ENCODE assay signal across 11 cellular contexts in the genomic region with DNA sequence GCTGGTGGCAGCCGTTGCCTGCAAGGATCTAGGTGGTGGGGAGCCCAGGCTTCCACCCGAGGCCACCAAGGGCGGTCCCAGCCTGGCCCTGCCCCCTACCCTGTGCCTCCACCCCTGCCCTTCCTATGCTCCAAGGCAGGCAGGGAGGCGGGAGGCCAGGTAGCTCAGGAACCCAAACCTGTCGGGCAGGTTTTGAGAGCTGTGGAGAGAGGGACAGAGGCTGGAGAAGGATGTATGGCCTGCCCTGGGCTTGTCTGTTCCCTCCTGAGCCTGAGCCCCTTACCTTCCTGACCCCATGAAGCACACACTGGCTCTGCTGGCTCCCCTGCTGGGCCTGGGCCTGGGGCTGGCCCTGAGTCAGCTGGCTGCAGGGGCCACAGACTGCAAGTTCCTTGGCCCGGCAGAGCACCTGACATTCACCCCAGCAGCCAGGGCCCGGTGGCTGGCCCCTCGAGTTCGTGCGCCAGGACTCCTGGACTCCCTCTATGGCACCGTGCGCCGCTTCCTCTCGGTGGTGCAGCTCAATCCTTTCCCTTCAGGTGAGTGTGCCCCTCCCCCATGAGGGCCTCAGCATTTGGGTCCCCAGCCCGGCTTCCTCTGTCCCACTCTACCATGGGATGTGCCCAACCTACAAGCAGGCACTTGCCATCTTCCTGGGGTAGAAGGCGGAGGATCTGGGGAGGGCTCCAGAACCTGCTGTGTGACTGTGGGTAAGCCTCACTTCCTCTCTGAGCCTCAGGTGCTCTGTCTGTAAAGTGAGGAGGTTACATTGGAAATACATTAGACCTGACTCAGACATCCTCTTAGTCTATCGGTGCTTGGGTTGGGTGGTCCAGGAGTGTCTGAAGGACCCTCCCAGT. TPM values are rescaled to one million over a fixed set of nuclear protein-coding genes. Genes with fewer than 3 reads are reported as not detected.
DNase-seq lines count a peak whose midpoint lies in the region; TF ChIP-seq lines count a peak whose summit lies in the region.
"Had no signal": no experiment of that assay in that cellular context is flagged by ENCODE, and none has a peak within 500 bp of the region (broad histone marks: within the 10 kb centered on the region; RNA-seq: fewer than 3 reads in every experiment).

A gene with protein sequence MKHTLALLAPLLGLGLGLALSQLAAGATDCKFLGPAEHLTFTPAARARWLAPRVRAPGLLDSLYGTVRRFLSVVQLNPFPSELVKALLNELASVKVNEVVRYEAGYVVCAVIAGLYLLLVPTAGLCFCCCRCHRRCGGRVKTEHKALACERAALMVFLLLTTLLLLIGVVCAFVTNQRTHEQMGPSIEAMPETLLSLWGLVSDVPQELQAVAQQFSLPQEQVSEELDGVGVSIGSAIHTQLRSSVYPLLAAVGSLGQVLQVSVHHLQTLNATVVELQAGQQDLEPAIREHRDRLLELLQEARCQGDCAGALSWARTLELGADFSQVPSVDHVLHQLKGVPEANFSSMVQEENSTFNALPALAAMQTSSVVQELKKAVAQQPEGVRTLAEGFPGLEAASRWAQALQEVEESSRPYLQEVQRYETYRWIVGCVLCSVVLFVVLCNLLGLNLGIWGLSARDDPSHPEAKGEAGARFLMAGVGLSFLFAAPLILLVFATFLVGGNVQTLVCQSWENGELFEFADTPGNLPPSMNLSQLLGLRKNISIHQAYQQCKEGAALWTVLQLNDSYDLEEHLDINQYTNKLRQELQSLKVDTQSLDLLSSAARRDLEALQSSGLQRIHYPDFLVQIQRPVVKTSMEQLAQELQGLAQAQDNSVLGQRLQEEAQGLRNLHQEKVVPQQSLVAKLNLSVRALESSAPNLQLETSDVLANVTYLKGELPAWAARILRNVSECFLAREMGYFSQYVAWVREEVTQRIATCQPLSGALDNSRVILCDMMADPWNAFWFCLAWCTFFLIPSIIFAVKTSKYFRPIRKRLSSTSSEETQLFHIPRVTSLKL (plus strand): TSS at position 159 of the 860 bp plus-strand sequence. CDS start 137 bp downstream, at position 296.

- CTCF ChIA-PET in activated naive CD4-positive, alpha-beta T cell treated with anti-CD3 and anti-CD28 coated beads, Interleukin-2, amount 10 ng/mL, durations not matched to agents 7 days and 5 days (lab: Charles Lee), result no interaction called here

- intact Hi-C loops in activated CD4-positive, alpha-beta T cell treated with anti-CD3 and anti-CD28 coated beads, Interleukin-2, amount 10 ng/mL, durations not matched to agents 24 days and 14 days (cut with micrococcal nuclease), result no loop called here

- no peaks in the 10 kb centered on the region for H3K9me3 ChIP-seq in neural progenitor cell (ENCODE audit: low read depth)

- H3K4me3 Mint-ChIP-seq in activated naive CD4-positive, alpha-beta T cell treated with anti-CD3 and anti-CD28 coated beads, Interleukin-2, amount 10 ng/mL, durations not matched to agents 7 days and 5 days, result no peak within 1 kb of the TSS
- H3K4me3 Mint-ChIP-seq in chondrocyte (ENCODE audit: unreplicated experiment) (no peak within 1 kb of the TSS), neural progenitor cell (no peak within 1 kb of the TSS)
- no peak within 1 kb of the TSS for H3K4me3 Mint-ChIP-seq in activated CD4-positive, alpha-beta T cell treated with anti-CD3 and anti-CD28 coated beads, Interleukin-2, amount 10 ng/mL, durations not matched to agents 24 days and 14 days
- H3K4me3 Mint-ChIP-seq: activated naive CD8-positive, alpha-beta T cell treated with anti-CD3 and anti-CD28 coated beads for 36 hours; stimulated activated naive CD8-positive, alpha-beta T cell treated with anti-CD3 and anti-CD28 coated beads, Interleukin-15, amount 100 ng/mL, for 72 hours had no signal

- H3K9me3 Mint-ChIP-seq in activated naive CD4-positive, alpha-beta T cell treated with anti-CD3 and anti-CD28 coated beads, Interleukin-2, amount 10 ng/mL, durations not matched to agents 7 days and 5 days, result peaks cover 3% of the 10 kb centered on the region
- H3K9me3 Mint-ChIP-seq in chondrocyte (ENCODE audit: low read depth) (no peaks in the 10 kb centered on the region), neural progenitor cell (no peaks in the 10 kb centered on the region)
- H3K9me3 Mint-ChIP-seq in activated CD4-positive, alpha-beta T cell treated with anti-CD3 and anti-CD28 coated beads, Interleukin-2, amount 10 ng/mL, durations not matched to agents 24 days and 14 days, result no peaks in the 10 kb centered on the region
- H3K9me3 Mint-ChIP-seq: activated naive CD8-positive, alpha-beta T cell treated with anti-CD3 and anti-CD28 coated beads for 36 hours; stimulated activated naive CD8-positive, alpha-beta T cell treated with anti-CD3 and anti-CD28 coated beads, Interleukin-15, amount 100 ng/mL, for 72 hours had no signal

- no peak within 1 kb of the TSS for H3K4me3 ChIP-seq in neural progenitor cell

- no peaks in the 10 kb centered on the region for H3K79me2 ChIP-seq in neural progenitor cell (ENCODE audit: low read depth)

- no peaks in the 10 kb centered on the region for H3K36me3 ChIP-seq in neural progenitor cell

- no peaks in the 10 kb centered on the region for H3F3A ChIP-seq in neural progenitor cell (ENCODE audit: low read depth)

- no peaks in the 10 kb centered on the region for H3K27me3 Mint-ChIP-seq in activated naive CD4-positive, alpha-beta T cell treated with anti-CD3 and anti-CD28 coated beads, Interleukin-2, amount 10 ng/mL, durations not matched to agents 7 days and 5 days
- no peaks in the 10 kb centered on the region for H3K27me3 Mint-ChIP-seq in chondrocyte (ENCODE audit: low read depth)
- peaks cover 7% of the 10 kb centered on the region for H3K27me3 Mint-ChIP-seq in neural progenitor cell (ENCODE audit: insufficient read depth, low read depth)
- no peaks in the 10 kb centered on the region for H3K27me3 Mint-ChIP-seq in activated CD4-positive, alpha-beta T cell treated with anti-CD3 and anti-CD28 coated beads, Interleukin-2, amount 10 ng/mL, durations not matched to agents 24 days and 14 days
- H3K27me3 Mint-ChIP-seq: activated naive CD8-positive, alpha-beta T cell treated with anti-CD3 and anti-CD28 coated beads for 36 hours; stimulated activated naive CD8-positive, alpha-beta T cell treated with anti-CD3 and anti-CD28 coated beads, Interleukin-15, amount 100 ng/mL, for 72 hours had no signal

- H4K20me1 ChIP-seq in neural progenitor cell (ENCODE audit: low read depth), result no peaks in the 10 kb centered on the region

- H3K36me3 Mint-ChIP-seq in activated naive CD4-positive, alpha-beta T cell treated with anti-CD3 and anti-CD28 coated beads, Interleukin-2, amount 10 ng/mL, durations not matched to agents 7 days and 5 days, result no peaks in the 10 kb centered on the region
- H3K36me3 Mint-ChIP-seq in chondrocyte (ENCODE audit: low read depth) (no peaks in the 10 kb centered on the region), neural progenitor cell (no peaks in the 10 kb centered on the region)
- H3K36me3 Mint-ChIP-seq in activated CD4-positive, alpha-beta T cell treated with anti-CD3 and anti-CD28 coated beads, Interleukin-2, amount 10 ng/mL, durations not matched to agents 24 days and 14 days (ENCODE audit: low read depth), result no peaks in the 10 kb centered on the region
- H3K36me3 Mint-ChIP-seq: activated naive CD8-positive, alpha-beta T cell treated with anti-CD3 and anti-CD28 coated beads for 36 hours had no signal

- no peaks in the 10 kb centered on the region for H3K27me3 ChIP-seq in neural progenitor cell

- no peak within 1 kb of the TSS for H3K9ac ChIP-seq in neural progenitor cell

- no peak within 1 kb of the TSS for H3K27ac ChIP-seq in neural progenitor cell

- no peak within 1 kb of the TSS for H2AFZ ChIP-seq in neural progenitor cell (replicated peaks)

- no peak within 1 kb of the TSS for H3K4me2 ChIP-seq in neural progenitor cell

- no peaks in the 10 kb centered on the region for H3K4me1 ChIP-seq in neural progenitor cell

- TF ChIP-seq CTCF in chondrocyte (IDR thresholded peaks at IDR 0.05) (no peak), neural progenitor cell (IDR thresholded peaks at IDR 0.05) (no peak)

- H3K4me1 Mint-ChIP-seq in activated naive CD4-positive, alpha-beta T cell treated with anti-CD3 and anti-CD28 coated beads, Interleukin-2, amount 10 ng/mL, durations not matched to agents 7 days and 5 days, result no peaks in the 10 kb centered on the region
- no peaks in the 10 kb centered on the region for H3K4me1 Mint-ChIP-seq in chondrocyte (ENCODE audit: low read depth)
- no peaks in the 10 kb centered on the region for H3K4me1 Mint-ChIP-seq in neural progenitor cell
- no peaks in the 10 kb centered on the region for H3K4me1 Mint-ChIP-seq in activated CD4-positive, alpha-beta T cell treated with anti-CD3 and anti-CD28 coated beads, Interleukin-2, amount 10 ng/mL, durations not matched to agents 24 days and 14 days
- H3K4me1 Mint-ChIP-seq: activated naive CD8-positive, alpha-beta T cell treated with anti-CD3 and anti-CD28 coated beads for 36 hours; stimulated activated naive CD8-positive, alpha-beta T cell treated with anti-CD3 and anti-CD28 coated beads, Interleukin-15, amount 100 ng/mL, for 72 hours had no signal

- peak; percentile 11 for DNase-seq in activated naive CD4-positive, alpha-beta T cell treated with anti-CD3 and anti-CD28 coated beads, Interleukin-2, amount 10 ng/mL, durations not matched to agents 7 days and 5 days
- no peak for DNase-seq in activated naive CD4-positive, alpha-beta T cell treated with anti-CD3 and anti-CD28 coated beads, Interleukin-2, amount 50 U/mL, for 16 hours
- DNase-seq in chondrocyte (ENCODE audit: low spot score) (peak; percentile 89), mesenteric fat pad (ENCODE audit: low spot score) (peak; percentile 87), ureter (ENCODE audit: low spot score) (peak; percentile 88), NCI-H446 (lab: John Stamatoyannopoulos, UW) (no peak), neural progenitor cell (ENCODE audit: low spot score) (no peak)
- no peak for DNase-seq in activated CD4-positive, alpha-beta T cell treated with anti-CD3 and anti-CD28 coated beads, Interleukin-2, amount 10 ng/mL, durations not matched to agents 24 days and 14 days
- DNase-seq: activated naive CD8-positive, alpha-beta T cell treated with anti-CD3 and anti-CD28 coated beads for 36 hours; left ventricle myocardium superior; stimulated activated naive CD8-positive, alpha-beta T cell treated with anti-CD3 and anti-CD28 coated beads, Interleukin-15, amount 100 ng/mL, for 72 hours had no signal

- no peak within 1 kb of the TSS for H3K27ac Mint-ChIP-seq in activated naive CD4-positive, alpha-beta T cell treated with anti-CD3 and anti-CD28 coated beads, Interleukin-2, amount 10 ng/mL, durations not matched to agents 7 days and 5 days
- H3K27ac Mint-ChIP-seq in chondrocyte (ENCODE audit: unreplicated experiment) (no peak within 1 kb of the TSS), neural progenitor cell (no peak within 1 kb of the TSS)
- H3K27ac Mint-ChIP-seq in activated CD4-positive, alpha-beta T cell treated with anti-CD3 and anti-CD28 coated beads, Interleukin-2, amount 10 ng/mL, durations not matched to agents 24 days and 14 days, result no peak within 1 kb of the TSS
- H3K27ac Mint-ChIP-seq: activated naive CD8-positive, alpha-beta T cell treated with anti-CD3 and anti-CD28 coated beads for 36 hours had no signal

RNA-seq across cellular contexts. Expression of the gene that starts here (rescaled TPM):
- total RNA-seq in chondrocyte (1.5 to 1.7 TPM (median 1.7 TPM) in 3 replicates), mesenteric fat pad (0.39 TPM), ureter (176 TPM), neural progenitor cell (ENCODE audit: low replicate concordance) (0.95 and 2.4 TPM in 2 replicates)
- 0.54 and 1.4 TPM in 2 replicates for total RNA-seq in activated CD4-positive, alpha-beta T cell treated with anti-CD3 and anti-CD28 coated beads, Interleukin-2, amount 10 ng/mL, durations not matched to agents 24 days and 14 days

Comparison
In these comparisons a context has a peak if more than half of its experiments do, and no peak if none do; other contexts are left out.
1. RNA of the gene that starts here (total RNA-seq): 176 TPM in ureter (single experiment); 1.5 to 1.7 TPM in chondrocyte, 0.54 to 1.4 TPM in activated CD4-positive, alpha-beta T cell treated with anti-CD3 and anti-CD28 coated beads, Interleukin-2, amount 10 ng/mL, durations not matched to agents 24 days and 14 days, 0.95 to 2.4 TPM in neural progenitor cell and 0.39 TPM in mesenteric fat pad (single experiment); every median in the first group is over 10 times any median in the second.
2. DNase-seq: peak in activated naive CD4-positive, alpha-beta T cell treated with anti-CD3 and anti-CD28 coated beads, Interleukin-2, amount 10 ng/mL, durations not matched to agents 7 days and 5 days (single experiment), chondrocyte (single experiment) and ureter (single experiment); none in activated naive CD4-positive, alpha-beta T cell treated with anti-CD3 and anti-CD28 coated beads, Interleukin-2, amount 50 U/mL, for 16 hours (single experiment), NCI-H446 (0 of 2), neural progenitor cell (single experiment) and activated CD4-positive, alpha-beta T cell treated with anti-CD3 and anti-CD28 coated beads, Interleukin-2, amount 10 ng/mL, durations not matched to agents 24 days and 14 days (single experiment).
3. Peak in DNase-seq in mesenteric fat pad; RNA of the gene not detected or under 1 TPM.